ENCODE assay signal across 8 cellular contexts in the genomic region with DNA sequence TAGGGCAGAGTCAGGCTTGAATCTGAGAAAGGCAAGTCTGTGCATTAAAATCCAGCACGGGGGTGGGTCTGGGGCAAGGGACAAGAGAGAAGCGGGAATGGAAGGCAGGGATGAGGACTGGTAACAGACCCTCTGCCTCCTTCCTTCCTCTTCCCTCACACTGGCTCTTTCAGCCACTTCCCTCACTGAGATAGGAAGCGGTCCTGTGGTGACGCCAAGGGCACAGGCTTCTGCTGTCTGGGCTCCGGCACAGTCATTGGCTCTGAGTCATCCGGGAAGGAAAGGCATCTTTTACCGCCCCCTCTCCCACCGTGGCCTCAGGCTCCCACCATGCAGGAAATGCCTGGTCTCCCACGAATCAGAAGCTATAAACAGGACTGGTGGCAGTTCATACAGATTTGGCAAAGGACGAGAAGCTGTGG.
DNase-seq lines count a peak whose midpoint lies in the region; ATAC-seq and TF ChIP-seq lines count a peak whose summit lies in the region.

No MANE protein-coding gene starts in this region.

- H3K9me3 ChIP-seq in SJSA1 (replicated peaks), result no peaks in the 10 kb centered on the region

- peaks cover 42% of the 10 kb centered on the region for H3K4me1 Mint-ChIP-seq in stimulated activated effector memory CD8-positive, alpha-beta T cell treated with anti-CD3 and anti-CD28 coated beads, Interleukin-12 subunit alpha, Interleukin-12 subunit beta, amount 100 ng/mL, for 72 hours

- DNase-seq in EL (peak; percentile 99), SJSA1 (ENCODE audit: low read depth in 1 of 2, low spot score in 2 of 2) (peak; percentile 94 to 97), brain microvascular endothelial cell (peak; percentile 98), left lobe of liver (ENCODE audit: low spot score) (no peak), NCI-H2107 (lab: John Stamatoyannopoulos, UW) (no peak)
- peak in 1 of 2 donors; percentile 8 for DNase-seq in stimulated activated effector memory CD8-positive, alpha-beta T cell treated with anti-CD3 and anti-CD28 coated beads, Interleukin-12 subunit alpha, Interleukin-12 subunit beta, amount 100 ng/mL, for 72 hours (ENCODE audit: low spot score in 2 of 2)

- peak overlapping the region; percentile 80 for H3K27ac ChIP-seq in SJSA1
- H3K27ac ChIP-seq in brain microvascular endothelial cell, result peak overlapping the region; percentile 92

- peak overlapping the region; percentile 56 for H3K27ac Mint-ChIP-seq in stimulated activated effector memory CD8-positive, alpha-beta T cell treated with anti-CD3 and anti-CD28 coated beads, Interleukin-12 subunit alpha, Interleukin-12 subunit beta, amount 100 ng/mL, for 72 hours

- no peak overlapping the region for H3K4me3 ChIP-seq in SJSA1
- H3K4me3 ChIP-seq in brain microvascular endothelial cell (ENCODE audit: low read depth, low read length), result no peak overlapping the region

- H3K4me1 ChIP-seq in SJSA1 (replicated peaks), result peaks cover 50% of the 10 kb centered on the region

- H3K36me3 Mint-ChIP-seq in stimulated activated effector memory CD8-positive, alpha-beta T cell treated with anti-CD3 and anti-CD28 coated beads, Interleukin-12 subunit alpha, Interleukin-12 subunit beta, amount 100 ng/mL, for 72 hours, result peaks cover 50% of the 10 kb centered on the region

- in situ Hi-C loops in brain microvascular endothelial cell (cut with HindIII; ENCODE audit: low pct_ligation_motif_present, low sequenced_read_pairs), result no loop called here

- no peaks in the 10 kb centered on the region for H3K9me3 Mint-ChIP-seq in stimulated activated effector memory CD8-positive, alpha-beta T cell treated with anti-CD3 and anti-CD28 coated beads, Interleukin-12 subunit alpha, Interleukin-12 subunit beta, amount 100 ng/mL, for 72 hours

- ATAC-seq in left lobe of liver (peak; percentile 53), HG03354 (IDR thresholded peaks at IDR 0.05; ENCODE audit: poor library complexity, severe bottlenecking, unreplicated experiment) (no peak), HG03196 (IDR thresholded peaks at IDR 0.05; ENCODE audit: unreplicated experiment) (no peak)
- ATAC-seq in stimulated activated effector memory CD8-positive, alpha-beta T cell treated with anti-CD3 and anti-CD28 coated beads, Interleukin-12 subunit alpha, Interleukin-12 subunit beta, amount 100 ng/mL, for 72 hours, result peak; percentile 93

- H3K27me3 ChIP-seq in SJSA1 (replicated peaks), result no peaks in the 10 kb centered on the region
- no peaks in the 10 kb centered on the region for H3K27me3 ChIP-seq in brain microvascular endothelial cell (replicated peaks)

- H3K4me3 Mint-ChIP-seq in stimulated activated effector memory CD8-positive, alpha-beta T cell treated with anti-CD3 and anti-CD28 coated beads, Interleukin-12 subunit alpha, Interleukin-12 subunit beta, amount 100 ng/mL, for 72 hours, result peak overlapping the region; percentile 4

- H3K36me3 ChIP-seq in SJSA1 (0 out of 2 replicates have a peak, but pooled peaks cover 5% of the 10 kb centered on the region), brain microvascular endothelial cell (replicated peaks) (no peaks in the 10 kb centered on the region)

- peak; percentile 3 for TF ChIP-seq CTCF in brain microvascular endothelial cell (IDR thresholded peaks at IDR 0.05; ENCODE audit: low read depth, low read length, missing control alignments)

Comparison
In these comparisons a context has a peak if more than half of its experiments do, and no peak if none do; other contexts are left out.
1. DNase-seq: peak in EL (single experiment), SJSA1 (2 of 2) and brain microvascular endothelial cell (single experiment); none in left lobe of liver (single experiment) and NCI-H2107 (single experiment).
2. ATAC-seq: peak in left lobe of liver (single experiment) and stimulated activated effector memory CD8-positive, alpha-beta T cell treated with anti-CD3 and anti-CD28 coated beads, Interleukin-12 subunit alpha, Interleukin-12 subunit beta, amount 100 ng/mL, for 72 hours (single experiment); none in HG03354 (single experiment) and HG03196 (single experiment).